Comparison of ENCODE assay signal across 1 cellular context in the genomic region with DNA sequence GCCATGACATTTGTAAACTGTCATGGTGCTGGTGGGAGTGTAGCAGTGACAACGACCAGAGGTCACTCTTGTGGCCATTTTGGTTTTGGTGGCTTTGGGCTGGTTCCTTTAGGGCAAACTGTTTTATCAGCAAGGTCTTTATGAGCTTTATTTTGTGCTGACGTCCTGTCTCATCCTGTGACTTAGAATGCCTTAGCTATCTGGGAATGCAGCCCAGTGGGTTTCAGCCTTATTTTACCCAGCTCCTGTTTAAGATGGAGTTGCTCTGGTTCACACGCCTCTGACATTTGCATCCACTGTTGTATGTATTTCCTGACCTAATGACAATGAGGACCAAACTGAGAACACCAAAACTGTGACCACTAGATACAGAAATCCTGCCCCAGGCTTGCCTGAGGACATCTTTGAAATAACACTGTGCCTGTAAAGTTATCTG.
TF ChIP-seq lines count a peak whose summit lies in the region.

No MANE protein-coding gene starts in this region.

TF ChIP-seq in K562, 482 proteins besides CTCF, POLR2A, EP300 and RAD21 (continued from another document and continues in another):
- peak; percentile 98 for TF ChIP-seq MECOM (CRISPR knock-in tag; IDR thresholded peaks at IDR 0.05)
- TF ChIP-seq, protein P1, sequence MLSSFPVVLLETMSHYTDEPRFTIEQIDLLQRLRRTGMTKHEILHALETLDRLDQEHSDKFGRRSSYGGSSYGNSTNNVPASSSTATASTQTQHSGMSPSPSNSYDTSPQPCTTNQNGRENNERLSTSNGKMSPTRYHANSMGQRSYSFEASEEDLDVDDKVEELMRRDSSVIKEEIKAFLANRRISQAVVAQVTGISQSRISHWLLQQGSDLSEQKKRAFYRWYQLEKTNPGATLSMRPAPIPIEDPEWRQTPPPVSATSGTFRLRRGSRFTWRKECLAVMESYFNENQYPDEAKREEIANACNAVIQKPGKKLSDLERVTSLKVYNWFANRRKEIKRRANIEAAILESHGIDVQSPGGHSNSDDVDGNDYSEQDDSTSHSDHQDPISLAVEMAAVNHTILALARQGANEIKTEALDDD (IDR thresholded peaks at IDR 0.05), result no peak
- TF ChIP-seq XRCC5 (IDR thresholded peaks at IDR 0.05; ENCODE audit: low read depth, low read length), result no peak
- TF ChIP-seq PTRF (tag; IDR thresholded peaks at IDR 0.05), result peak; percentile 97
- TF ChIP-seq ZNF133 (CRISPR knock-in tag; IDR thresholded peaks at IDR 0.05), result peak; percentile 94
- TF ChIP-seq, protein P2, sequence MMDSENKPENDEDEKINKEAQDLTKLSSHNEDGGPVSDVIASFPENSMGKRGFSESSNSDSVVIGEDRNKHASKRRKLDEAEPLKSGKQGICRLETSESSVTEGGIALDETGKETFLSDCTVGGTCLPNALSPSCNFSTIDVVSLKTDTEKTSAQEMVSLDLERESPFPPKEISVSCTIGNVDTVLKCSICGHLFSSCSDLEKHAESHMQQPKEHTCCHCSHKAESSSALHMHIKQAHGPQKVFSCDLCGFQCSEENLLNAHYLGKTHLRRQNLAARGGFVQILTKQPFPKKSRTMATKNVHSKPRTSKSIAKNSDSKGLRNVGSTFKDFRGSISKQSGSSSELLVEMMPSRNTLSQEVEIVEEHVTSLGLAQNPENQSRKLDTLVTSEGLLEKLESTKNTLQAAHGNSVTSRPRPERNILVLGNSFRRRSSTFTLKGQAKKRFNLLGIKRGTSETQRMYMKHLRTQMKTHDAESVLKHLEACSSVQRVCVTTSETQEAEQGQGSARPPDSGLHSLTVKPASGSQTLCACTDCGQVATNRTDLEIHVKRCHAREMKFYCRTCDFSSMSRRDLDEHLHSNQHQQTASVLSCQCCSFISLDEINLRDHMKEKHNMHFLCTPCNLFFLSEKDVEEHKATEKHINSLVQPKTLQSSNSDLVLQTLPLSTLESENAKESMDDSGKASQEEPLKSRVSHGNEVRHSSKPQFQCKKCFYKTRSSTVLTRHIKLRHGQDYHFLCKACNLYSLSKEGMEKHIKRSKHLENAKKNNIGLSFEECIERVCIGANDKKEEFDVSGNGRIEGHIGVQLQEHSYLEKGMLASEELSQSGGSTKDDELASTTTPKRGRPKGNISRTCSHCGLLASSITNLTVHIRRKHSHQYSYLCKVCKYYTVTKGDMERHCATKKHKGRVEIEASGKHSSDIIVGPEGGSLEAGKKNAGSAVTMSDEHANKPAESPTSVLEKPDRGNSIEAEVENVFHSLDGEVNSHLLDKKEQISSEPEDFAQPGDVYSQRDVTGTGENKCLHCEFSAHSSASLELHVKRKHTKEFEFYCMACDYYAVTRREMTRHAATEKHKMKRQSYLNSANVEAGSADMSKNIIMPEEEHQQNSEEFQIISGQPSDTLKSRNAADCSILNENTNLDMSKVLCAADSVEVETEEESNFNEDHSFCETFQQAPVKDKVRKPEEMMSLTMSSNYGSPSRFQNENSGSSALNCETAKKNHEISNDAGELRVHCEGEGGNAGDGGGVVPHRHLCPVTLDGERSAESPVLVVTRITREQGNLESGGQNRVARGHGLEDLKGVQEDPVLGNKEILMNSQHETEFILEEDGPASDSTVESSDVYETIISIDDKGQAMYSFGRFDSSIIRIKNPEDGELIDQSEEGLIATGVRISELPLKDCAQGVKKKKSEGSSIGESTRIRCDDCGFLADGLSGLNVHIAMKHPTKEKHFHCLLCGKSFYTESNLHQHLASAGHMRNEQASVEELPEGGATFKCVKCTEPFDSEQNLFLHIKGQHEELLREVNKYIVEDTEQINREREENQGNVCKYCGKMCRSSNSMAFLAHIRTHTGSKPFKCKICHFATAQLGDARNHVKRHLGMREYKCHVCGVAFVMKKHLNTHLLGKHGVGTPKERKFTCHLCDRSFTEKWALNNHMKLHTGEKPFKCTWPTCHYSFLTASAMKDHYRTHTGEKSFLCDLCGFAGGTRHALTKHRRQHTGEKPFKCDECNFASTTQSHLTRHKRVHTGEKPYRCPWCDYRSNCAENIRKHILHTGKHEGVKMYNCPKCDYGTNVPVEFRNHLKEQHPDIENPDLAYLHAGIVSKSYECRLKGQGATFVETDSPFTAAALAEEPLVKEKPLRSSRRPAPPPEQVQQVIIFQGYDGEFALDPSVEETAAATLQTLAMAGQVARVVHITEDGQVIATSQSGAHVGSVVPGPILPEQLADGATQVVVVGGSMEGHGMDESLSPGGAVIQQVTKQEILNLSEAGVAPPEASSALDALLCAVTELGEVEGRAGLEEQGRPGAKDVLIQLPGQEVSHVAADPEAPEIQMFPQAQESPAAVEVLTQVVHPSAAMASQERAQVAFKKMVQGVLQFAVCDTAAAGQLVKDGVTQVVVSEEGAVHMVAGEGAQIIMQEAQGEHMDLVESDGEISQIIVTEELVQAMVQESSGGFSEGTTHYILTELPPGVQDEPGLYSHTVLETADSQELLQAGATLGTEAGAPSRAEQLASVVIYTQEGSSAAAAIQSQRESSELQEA (IDR thresholded peaks at IDR 0.05; ENCODE audit: low read depth), result no peak
- no peak for TF ChIP-seq ZNF77 (CRISPR knock-in tag; IDR thresholded peaks at IDR 0.05)
- TF ChIP-seq, protein P3, sequence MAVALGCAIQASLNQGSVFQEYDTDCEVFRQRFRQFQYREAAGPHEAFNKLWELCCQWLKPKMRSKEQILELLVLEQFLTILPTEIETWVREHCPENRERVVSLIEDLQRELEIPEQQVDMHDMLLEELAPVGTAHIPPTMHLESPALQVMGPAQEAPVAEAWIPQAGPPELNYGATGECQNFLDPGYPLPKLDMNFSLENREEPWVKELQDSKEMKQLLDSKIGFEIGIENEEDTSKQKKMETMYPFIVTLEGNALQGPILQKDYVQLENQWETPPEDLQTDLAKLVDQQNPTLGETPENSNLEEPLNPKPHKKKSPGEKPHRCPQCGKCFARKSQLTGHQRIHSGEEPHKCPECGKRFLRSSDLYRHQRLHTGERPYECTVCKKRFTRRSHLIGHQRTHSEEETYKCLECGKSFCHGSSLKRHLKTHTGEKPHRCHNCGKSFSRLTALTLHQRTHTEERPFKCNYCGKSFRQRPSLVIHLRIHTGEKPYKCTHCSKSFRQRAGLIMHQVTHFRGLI (CRISPR knock-in tag; IDR thresholded peaks at IDR 0.05), result peak; percentile 95
- TF ChIP-seq, protein P4, sequence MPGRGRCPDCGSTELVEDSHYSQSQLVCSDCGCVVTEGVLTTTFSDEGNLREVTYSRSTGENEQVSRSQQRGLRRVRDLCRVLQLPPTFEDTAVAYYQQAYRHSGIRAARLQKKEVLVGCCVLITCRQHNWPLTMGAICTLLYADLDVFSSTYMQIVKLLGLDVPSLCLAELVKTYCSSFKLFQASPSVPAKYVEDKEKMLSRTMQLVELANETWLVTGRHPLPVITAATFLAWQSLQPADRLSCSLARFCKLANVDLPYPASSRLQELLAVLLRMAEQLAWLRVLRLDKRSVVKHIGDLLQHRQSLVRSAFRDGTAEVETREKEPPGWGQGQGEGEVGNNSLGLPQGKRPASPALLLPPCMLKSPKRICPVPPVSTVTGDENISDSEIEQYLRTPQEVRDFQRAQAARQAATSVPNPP (IDR thresholded peaks at IDR 0.05; ENCODE audit: borderline replicate concordance, insufficient read depth, insufficient read length), result no peak
- TF ChIP-seq NR4A1 (CRISPR knock-in tag; IDR thresholded peaks at IDR 0.05), result peak; percentile 97
- peak; percentile 99 for TF ChIP-seq NR4A1 (tag; IDR thresholded peaks at IDR 0.05)
- TF ChIP-seq MAFG (tag; conservative IDR thresholded peaks at IDR 0.05), result peak; percentile 73
- TF ChIP-seq ZFPM2 (CRISPR knock-in tag; IDR thresholded peaks at IDR 0.05), result peak; percentile 95; the same call in 1 of the 2 replicates
- TF ChIP-seq, protein P5, sequence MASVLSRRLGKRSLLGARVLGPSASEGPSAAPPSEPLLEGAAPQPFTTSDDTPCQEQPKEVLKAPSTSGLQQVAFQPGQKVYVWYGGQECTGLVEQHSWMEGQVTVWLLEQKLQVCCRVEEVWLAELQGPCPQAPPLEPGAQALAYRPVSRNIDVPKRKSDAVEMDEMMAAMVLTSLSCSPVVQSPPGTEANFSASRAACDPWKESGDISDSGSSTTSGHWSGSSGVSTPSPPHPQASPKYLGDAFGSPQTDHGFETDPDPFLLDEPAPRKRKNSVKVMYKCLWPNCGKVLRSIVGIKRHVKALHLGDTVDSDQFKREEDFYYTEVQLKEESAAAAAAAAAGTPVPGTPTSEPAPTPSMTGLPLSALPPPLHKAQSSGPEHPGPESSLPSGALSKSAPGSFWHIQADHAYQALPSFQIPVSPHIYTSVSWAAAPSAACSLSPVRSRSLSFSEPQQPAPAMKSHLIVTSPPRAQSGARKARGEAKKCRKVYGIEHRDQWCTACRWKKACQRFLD (CRISPR knock-in tag; IDR thresholded peaks at IDR 0.05), result peak; percentile 99
- TF ChIP-seq TBP (optimal IDR thresholded peaks at IDR 0.05; ENCODE audit: low read depth, low read length), result no peak
- TF ChIP-seq RBFOX2 (IDR thresholded peaks at IDR 0.05; ENCODE audit: low read depth, low read length), result no peak
- 0 out of 2 replicates have a peak, but pooled peaks have one; percentile 25 for TF ChIP-seq ZNF3 (CRISPR knock-in tag; IDR thresholded peaks at IDR 0.05)
- TF ChIP-seq PTTG1 (tag; IDR thresholded peaks at IDR 0.05; ENCODE audit: low read depth), result peak; percentile 98
- no peak for TF ChIP-seq RBM15 (IDR thresholded peaks at IDR 0.05; ENCODE audit: insufficient read depth, low read length)
- peak; percentile 98 for TF ChIP-seq TEAD2 (tag; IDR thresholded peaks at IDR 0.05)
- TF ChIP-seq HEY1 (CRISPR knock-in tag; IDR thresholded peaks at IDR 0.05; ENCODE audit: borderline replicate concordance), result no peak
- TF ChIP-seq, protein P6, sequence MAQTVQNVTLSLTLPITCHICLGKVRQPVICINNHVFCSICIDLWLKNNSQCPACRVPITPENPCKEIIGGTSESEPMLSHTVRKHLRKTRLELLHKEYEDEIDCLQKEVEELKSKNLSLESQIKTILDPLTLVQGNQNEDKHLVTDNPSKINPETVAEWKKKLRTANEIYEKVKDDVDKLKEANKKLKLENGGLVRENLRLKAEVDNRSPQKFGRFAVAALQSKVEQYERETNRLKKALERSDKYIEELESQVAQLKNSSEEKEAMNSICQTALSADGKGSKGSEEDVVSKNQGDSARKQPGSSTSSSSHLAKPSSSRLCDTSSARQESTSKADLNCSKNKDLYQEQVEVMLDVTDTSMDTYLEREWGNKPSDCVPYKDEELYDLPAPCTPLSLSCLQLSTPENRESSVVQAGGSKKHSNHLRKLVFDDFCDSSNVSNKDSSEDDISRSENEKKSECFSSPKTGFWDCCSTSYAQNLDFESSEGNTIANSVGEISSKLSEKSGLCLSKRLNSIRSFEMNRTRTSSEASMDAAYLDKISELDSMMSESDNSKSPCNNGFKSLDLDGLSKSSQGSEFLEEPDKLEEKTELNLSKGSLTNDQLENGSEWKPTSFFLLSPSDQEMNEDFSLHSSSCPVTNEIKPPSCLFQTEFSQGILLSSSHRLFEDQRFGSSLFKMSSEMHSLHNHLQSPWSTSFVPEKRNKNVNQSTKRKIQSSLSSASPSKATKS (CRISPR knock-in tag; IDR thresholded peaks at IDR 0.05), result no peak
- TF ChIP-seq, protein P7, sequence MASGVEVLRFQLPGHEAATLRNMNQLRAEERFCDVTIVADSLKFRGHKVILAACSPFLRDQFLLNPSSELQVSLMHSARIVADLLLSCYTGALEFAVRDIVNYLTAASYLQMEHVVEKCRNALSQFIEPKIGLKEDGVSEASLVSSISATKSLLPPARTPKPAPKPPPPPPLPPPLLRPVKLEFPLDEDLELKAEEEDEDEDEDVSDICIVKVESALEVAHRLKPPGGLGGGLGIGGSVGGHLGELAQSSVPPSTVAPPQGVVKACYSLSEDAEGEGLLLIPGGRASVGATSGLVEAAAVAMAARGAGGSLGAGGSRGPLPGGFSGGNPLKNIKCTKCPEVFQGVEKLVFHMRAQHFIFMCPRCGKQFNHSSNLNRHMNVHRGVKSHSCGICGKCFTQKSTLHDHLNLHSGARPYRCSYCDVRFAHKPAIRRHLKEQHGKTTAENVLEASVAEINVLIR (CRISPR knock-in tag; IDR thresholded peaks at IDR 0.05), result peak; percentile 78
- TF ChIP-seq JUN (IDR thresholded peaks at IDR 0.05; ENCODE audit: borderline replicate concordance, low read depth, low read length), result no peak
- TF ChIP-seq JUN (CRISPR knock-in tag; IDR thresholded peaks at IDR 0.05; ENCODE audit: borderline replicate concordance), result no peak
- TF ChIP-seq TCFL5 (CRISPR knock-in tag; conservative IDR thresholded peaks at IDR 0.05), result peak; percentile 92
- no peak for TF ChIP-seq CBX8 (IDR thresholded peaks at IDR 0.05; ENCODE audit: borderline replicate concordance, extremely low read depth, low read depth, low read length, poor library complexity, severe bottlenecking)
- TF ChIP-seq, protein P8, sequence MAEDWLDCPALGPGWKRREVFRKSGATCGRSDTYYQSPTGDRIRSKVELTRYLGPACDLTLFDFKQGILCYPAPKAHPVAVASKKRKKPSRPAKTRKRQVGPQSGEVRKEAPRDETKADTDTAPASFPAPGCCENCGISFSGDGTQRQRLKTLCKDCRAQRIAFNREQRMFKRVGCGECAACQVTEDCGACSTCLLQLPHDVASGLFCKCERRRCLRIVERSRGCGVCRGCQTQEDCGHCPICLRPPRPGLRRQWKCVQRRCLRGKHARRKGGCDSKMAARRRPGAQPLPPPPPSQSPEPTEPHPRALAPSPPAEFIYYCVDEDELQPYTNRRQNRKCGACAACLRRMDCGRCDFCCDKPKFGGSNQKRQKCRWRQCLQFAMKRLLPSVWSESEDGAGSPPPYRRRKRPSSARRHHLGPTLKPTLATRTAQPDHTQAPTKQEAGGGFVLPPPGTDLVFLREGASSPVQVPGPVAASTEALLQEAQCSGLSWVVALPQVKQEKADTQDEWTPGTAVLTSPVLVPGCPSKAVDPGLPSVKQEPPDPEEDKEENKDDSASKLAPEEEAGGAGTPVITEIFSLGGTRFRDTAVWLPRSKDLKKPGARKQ (CRISPR knock-in tag; IDR thresholded peaks at IDR 0.05), result peak; percentile 83; the same call in 1 of the 2 replicates
- TF ChIP-seq, protein P9, sequence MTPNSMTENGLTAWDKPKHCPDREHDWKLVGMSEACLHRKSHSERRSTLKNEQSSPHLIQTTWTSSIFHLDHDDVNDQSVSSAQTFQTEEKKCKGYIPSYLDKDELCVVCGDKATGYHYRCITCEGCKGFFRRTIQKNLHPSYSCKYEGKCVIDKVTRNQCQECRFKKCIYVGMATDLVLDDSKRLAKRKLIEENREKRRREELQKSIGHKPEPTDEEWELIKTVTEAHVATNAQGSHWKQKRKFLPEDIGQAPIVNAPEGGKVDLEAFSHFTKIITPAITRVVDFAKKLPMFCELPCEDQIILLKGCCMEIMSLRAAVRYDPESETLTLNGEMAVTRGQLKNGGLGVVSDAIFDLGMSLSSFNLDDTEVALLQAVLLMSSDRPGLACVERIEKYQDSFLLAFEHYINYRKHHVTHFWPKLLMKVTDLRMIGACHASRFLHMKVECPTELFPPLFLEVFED (CRISPR knock-in tag; conservative IDR thresholded peaks at IDR 0.05), result peak; percentile 93
- TF ChIP-seq ZNF431 (CRISPR knock-in tag; IDR thresholded peaks at IDR 0.05), result no peak
- TF ChIP-seq ZNF384 (IDR thresholded peaks at IDR 0.05; ENCODE audit: low read depth, low read length), result no peak
- TF ChIP-seq NFXL1 (CRISPR knock-in tag; IDR thresholded peaks at IDR 0.05), result peak; percentile 95
- no peak for TF ChIP-seq ATF7 (IDR thresholded peaks at IDR 0.05)
- no peak for TF ChIP-seq SAFB2 (IDR thresholded peaks at IDR 0.05; ENCODE audit: borderline replicate concordance, low read depth, low read length, severe bottlenecking)
- TF ChIP-seq SLC30A9 (CRISPR knock-in tag; IDR thresholded peaks at IDR 0.05), result no peak
- TF ChIP-seq TAF7 (tag; IDR thresholded peaks at IDR 0.05), result peak; percentile 95
- TF ChIP-seq ZNF717 (CRISPR knock-in tag; IDR thresholded peaks at IDR 0.05), result peak; percentile 59; the same call in 1 of the 2 replicates
- TF ChIP-seq ZFX (CRISPR knock-in tag; IDR thresholded peaks at IDR 0.05), result no peak
- TF ChIP-seq, protein P10, sequence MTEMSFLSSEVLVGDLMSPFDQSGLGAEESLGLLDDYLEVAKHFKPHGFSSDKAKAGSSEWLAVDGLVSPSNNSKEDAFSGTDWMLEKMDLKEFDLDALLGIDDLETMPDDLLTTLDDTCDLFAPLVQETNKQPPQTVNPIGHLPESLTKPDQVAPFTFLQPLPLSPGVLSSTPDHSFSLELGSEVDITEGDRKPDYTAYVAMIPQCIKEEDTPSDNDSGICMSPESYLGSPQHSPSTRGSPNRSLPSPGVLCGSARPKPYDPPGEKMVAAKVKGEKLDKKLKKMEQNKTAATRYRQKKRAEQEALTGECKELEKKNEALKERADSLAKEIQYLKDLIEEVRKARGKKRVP (CRISPR knock-in tag; IDR thresholded peaks at IDR 0.05), result peak; percentile 89
